ENCODE assay signal across 19 cellular contexts in the genomic region with DNA sequence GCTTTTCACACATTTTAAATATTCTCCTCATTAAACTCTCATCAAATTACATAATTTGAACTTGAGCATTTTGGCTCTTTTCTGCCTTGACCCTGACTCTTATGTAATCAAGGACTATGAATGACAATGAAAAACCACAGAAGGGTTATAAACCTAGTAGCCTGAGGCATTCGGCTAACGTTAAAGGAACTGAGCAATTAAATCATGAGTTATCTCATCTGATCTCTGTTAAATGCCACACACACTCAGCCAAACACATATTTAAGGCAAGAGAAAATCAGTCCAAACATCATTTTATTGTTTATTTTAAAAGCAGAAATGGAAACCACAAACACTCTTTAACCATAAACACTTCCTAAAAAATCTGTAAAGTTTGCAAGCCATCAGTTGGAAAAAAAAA.
A peak's percentile ranks its signal among the peaks of the same experiment; 100 is the strongest.
DNase-seq lines count a peak whose midpoint lies in the region; ATAC-seq and TF ChIP-seq lines count a peak whose summit lies in the region.
"Had no signal": no experiment of that assay in that cellular context is flagged by ENCODE, and none has a peak within 500 bp of the region (broad histone marks: within the 10 kb centered on the region; RNA-seq: fewer than 3 reads in every experiment).

No MANE protein-coding gene starts in this region.

- H3K27ac ChIP-seq in GM23248, result no peak overlapping the region
- no peak overlapping the region for H3K27ac ChIP-seq in CD8-positive, alpha-beta T cell (ENCODE audit: low read depth, low read length)

- H2AFZ ChIP-seq in GM23248, result no peak overlapping the region

- H3K4me1 Mint-ChIP-seq in CD8-positive, alpha-beta T cell (ENCODE audit: low read depth), result no peaks in the 10 kb centered on the region
- H3K4me1 Mint-ChIP-seq: B cell, T-cell had no signal

- H3K4me3 ChIP-seq in GM23248 (no peak overlapping the region), epithelial cell of esophagus (ENCODE audit: low read length) (no peak overlapping the region)
- no peak overlapping the region for H3K4me3 ChIP-seq in CD8-positive, alpha-beta T cell (ENCODE audit: low read depth, low read length)

- CTCF ChIA-PET in CD8-positive, alpha-beta T cell (lab: Charles Lee), result interaction anchor here (1.3 kb wide), 1 partner anchor 14 kb away, joined by 3 read pairs; no protein-coding TSS in a partner anchor

- H3K4me1 ChIP-seq in GM23248 (ENCODE audit: insufficient read depth), result peaks cover 16% of the 10 kb centered on the region; the same call in 1 of the 2 replicates
- no peaks in the 10 kb centered on the region for H3K4me1 ChIP-seq in CD8-positive, alpha-beta T cell (ENCODE audit: insufficient read depth, low read length)

- H3F3A ChIP-seq in GM23248 (ENCODE audit: insufficient read depth), result peaks cover 30% of the 10 kb centered on the region

- WGBS in GM23248 (ENCODE audit: low coverage in 1 of 2, low lambda C conversion rate in 2 of 2, missing lambda C conversion rate in 2 of 2), 2 experiments, result 4% methylated on average over 2 of the region's 2 CpGs

- no peak overlapping the region for H3K9ac ChIP-seq in GM23248

- H3K36me3 ChIP-seq in GM23248 (ENCODE audit: low read depth), result 0 out of 2 replicates have a peak, but pooled peaks cover 15% of the 10 kb centered on the region
- H3K36me3 ChIP-seq in CD8-positive, alpha-beta T cell (ENCODE audit: insufficient read depth, low read length), result no peaks in the 10 kb centered on the region

- H3K27ac Mint-ChIP-seq in CD8-positive, alpha-beta T cell, result no peak overlapping the region
- H3K27ac Mint-ChIP-seq: B cell, natural killer cell, T-cell had no signal

- no peaks in the 10 kb centered on the region for H3K9me3 ChIP-seq in GM23248 (ENCODE audit: low read depth)
- no peaks in the 10 kb centered on the region for H3K9me3 ChIP-seq in CD8-positive, alpha-beta T cell (ENCODE audit: low read length)

- 0 out of 2 replicates have a peak, but pooled peaks cover 6% of the 10 kb centered on the region for H3K27me3 ChIP-seq in GM23248 (replicated peaks; ENCODE audit: insufficient read depth)
- no peaks in the 10 kb centered on the region for H3K27me3 ChIP-seq in CD8-positive, alpha-beta T cell (ENCODE audit: insufficient read depth, low read length)

- H3K9me2 ChIP-seq in GM23248 (ENCODE audit: insufficient read depth), result no peaks in the 10 kb centered on the region

- no peak overlapping the region for H3K4me3 Mint-ChIP-seq in CD8-positive, alpha-beta T cell
- H3K4me3 Mint-ChIP-seq: B cell, natural killer cell, T-cell had no signal

- no peaks in the 10 kb centered on the region for H3K79me2 ChIP-seq in GM23248 (ENCODE audit: insufficient read depth)

- H3K27me3 Mint-ChIP-seq in CD8-positive, alpha-beta T cell (ENCODE audit: low read depth), result peaks cover 22% of the 10 kb centered on the region

- in situ Hi-C loops in GM23248 (cut with MboI), result no loop called here

- no peak overlapping the region for H3K4me2 ChIP-seq in GM23248 (ENCODE audit: unreplicated experiment)

- no peaks in the 10 kb centered on the region for H3K9me3 Mint-ChIP-seq in CD8-positive, alpha-beta T cell
- H3K9me3 Mint-ChIP-seq: natural killer cell, T-cell had no signal

- ATAC-seq in GM21619 (IDR thresholded peaks at IDR 0.05; ENCODE audit: unreplicated experiment), result no peak
- ATAC-seq in CD8-positive, alpha-beta T cell, result no peak
- ATAC-seq: activated CD4-positive, CD25-positive, alpha-beta regulatory T cell treated with anti-CD3 and anti-CD28 coated beads, Interleukin-2, amount 50 U/mL, for 24 hours; left ventricle myocardium superior; natural killer cell; T-cell had no signal

- intact Hi-C loops in CD8-positive, alpha-beta T cell (cut with DNase I, micrococcal nuclease), result no loop called here

- no peaks in the 10 kb centered on the region for H3K36me3 Mint-ChIP-seq in CD8-positive, alpha-beta T cell
- H3K36me3 Mint-ChIP-seq: natural killer cell, T-cell had no signal

- POLR2A ChIA-PET in CD8-positive, alpha-beta T cell (lab: Charles Lee), result no interaction called here

- TF ChIP-seq CTCF in epithelial cell of esophagus (IDR thresholded peaks at IDR 0.05; ENCODE audit: insufficient read depth, low read depth, low read length, missing control alignments), result no peak
- TF ChIP-seq CTCF in CD8-positive, alpha-beta T cell (IDR thresholded peaks at IDR 0.05), result no peak

- no peaks in the 10 kb centered on the region for H4K20me1 ChIP-seq in GM23248 (ENCODE audit: insufficient read depth)

- peak; percentile 66 for DNase-seq in AG08395 (ENCODE audit: low spot score)
- DNase-seq in GM23248, result peak; percentile 80
- DNase-seq in NOMO-1 treated with dmso at 0.1 percent for 144 hours (lab: John Stamatoyannopoulos, UW; ENCODE audit: unreplicated experiment), result peak; percentile 19
- peak; percentile 50 for DNase-seq in epithelial cell of esophagus (ENCODE audit: low read depth)
- DNase-seq in effector CD4-positive, alpha-beta T cell, result no peak
- DNase-seq in activated CD8-positive, alpha-beta memory T cell treated with anti-CD3 and anti-CD28 coated beads, Interleukin-2, amount 50 U/mL, for 48 hours, result no peak
- DNase-seq in CD8-positive, alpha-beta T cell, result no peak
- DNase-seq: activated naive CD4-positive, alpha-beta T cell treated with anti-CD3 and anti-CD28 coated beads, Interleukin-2, amount 50 U/mL, for 16 hours; DMS79; hypothalamus; KG1; left ventricle myocardium superior; natural killer cell; stimulated activated CD8-positive, alpha-beta memory T cell treated with anti-CD3 and anti-CD28 coated beads, Interleukin-4, amount 100 ng/mL, for 48 hours; T-cell; trophoblast cell had no signal

Comparison
In these comparisons a context has a peak if more than half of its experiments do, and no peak if none do; other contexts are left out.
1. DNase-seq: peak in AG08395 (single experiment), GM23248 (single experiment), NOMO-1 treated with dmso at 0.1 percent for 144 hours (single experiment) and epithelial cell of esophagus (single experiment); none in effector CD4-positive, alpha-beta T cell (single experiment), activated CD8-positive, alpha-beta memory T cell treated with anti-CD3 and anti-CD28 coated beads, Interleukin-2, amount 50 U/mL, for 48 hours (single experiment) and CD8-positive, alpha-beta T cell (0 of 7).